ENCODE assay signal across 9 cellular contexts in genomic region chr4:53810643-53811042, GRCh38.
"Had no signal": no experiment of that assay in that cellular context is flagged by ENCODE, and none has a peak within 500 bp of the region (broad histone marks: within the 10 kb centered on the region; RNA-seq: fewer than 3 reads in every experiment).

No MANE protein-coding gene starts in this region.

- H3K27ac Mint-ChIP-seq: HFFc6 had no signal

- H3K36me3 ChIP-seq: HAP-1 had no signal

- H3K4me3 ChIP-seq: GM23248, HAP-1, K562 had no signal

- H3K27ac ChIP-seq: GM23248, HL-60 had no signal

- H2AFZ ChIP-seq: GM23248 had no signal

- H3K9ac ChIP-seq: GM23248 had no signal

- H3K9me3 ChIP-seq: HAP-1 had no signal

- ATAC-seq: HCT116, HepG2, K562 had no signal

- H3K4me1 ChIP-seq: HAP-1 had no signal

- DNase-seq: GM23248, GOT3, H7, HFFc6 had no signal

- H3K4me3 Mint-ChIP-seq: HFFc6 had no signal

- H3K9me3 Mint-ChIP-seq: HFFc6 had no signal
